In genomic region chr11:57480409-57481137, GRCh38 we compare ENCODE assay signal across 1 cellular context.
TF ChIP-seq lines count a peak whose summit lies in the region.

No MANE protein-coding gene starts in this region.

TF ChIP-seq in H1, 55 proteins besides CTCF, POLR2A, EP300 and RAD21:
- TF ChIP-seq BRCA1 (IDR thresholded peaks at IDR 0.05; ENCODE audit: low read depth, low read length) (no peak), CHD1 (IDR thresholded peaks at IDR 0.05; ENCODE audit: low read depth, low read length) (no peak), KDM4A (IDR thresholded peaks at IDR 0.05; ENCODE audit: low read depth, low read length, severe bottlenecking) (no peak), PHF8 (conservative IDR thresholded peaks at IDR 0.05; ENCODE audit: low read depth, low read length) (no peak), SRF (IDR thresholded peaks at IDR 0.05; ENCODE audit: low read depth, low read length) (peak; percentile 24; the same call in 1 of the 2 replicates), NANOG (IDR thresholded peaks at IDR 0.05; ENCODE audit: insufficient read depth, low read depth, low read length, poor library complexity, severe bottlenecking) (peak; percentile 20), RXRA (IDR thresholded peaks at IDR 0.05; ENCODE audit: insufficient read depth, low read depth, low read length) (no peak), SIN3A (conservative IDR thresholded peaks at IDR 0.05 in 1 of 2, IDR thresholded peaks at IDR 0.05 in 1 of 2; ENCODE audit: low read depth in 1 of 2, low read length in 2 of 2) (0 out of 4 replicates have a peak, but pooled peaks of 1 of the 2 experiments have one; percentile 19), TAF7 (optimal IDR thresholded peaks at IDR 0.05; ENCODE audit: borderline replicate concordance, low read depth, low read length) (no peak), SIRT6 (IDR thresholded peaks at IDR 0.05; ENCODE audit: low read length) (no peak), ASH2L (IDR thresholded peaks at IDR 0.05; ENCODE audit: low read length) (no peak), BCL11A (IDR thresholded peaks at IDR 0.05; ENCODE audit: low read depth in 2 of 2, low read length in 2 of 2) (no peak), GABPA (IDR thresholded peaks at IDR 0.05; ENCODE audit: borderline replicate concordance, insufficient read depth, low read length) (no peak), USF2 (IDR thresholded peaks at IDR 0.05; ENCODE audit: low read length) (no peak), CBX8 (IDR thresholded peaks at IDR 0.05; ENCODE audit: borderline replicate concordance, low read depth, low read length) (no peak), POU5F1 (IDR thresholded peaks at IDR 0.05; ENCODE audit: low read depth, low read length) (no peak), KDM5A (IDR thresholded peaks at IDR 0.05; ENCODE audit: low read length) (no peak), SP4 (IDR thresholded peaks at IDR 0.05; ENCODE audit: low read length) (no peak), JUND (IDR thresholded peaks at IDR 0.05; ENCODE audit: low read length) (no peak), HDAC2 (IDR thresholded peaks at IDR 0.05; ENCODE audit: borderline replicate concordance in 1 of 2, low read depth in 2 of 2, low read length in 2 of 2) (peak in 1 of 2 experiments; percentile 60; a peak in 1 of 4 replicates), EZH2 (IDR thresholded peaks at IDR 0.05; ENCODE audit: low read depth, low read length, severe bottlenecking) (no peak), E2F6 (IDR thresholded peaks at IDR 0.05) (no peak), EGR1 (IDR thresholded peaks at IDR 0.05; ENCODE audit: borderline replicate concordance, low read depth, low read length) (no peak), SUZ12 (IDR thresholded peaks at IDR 0.05; ENCODE audit: low read length) (no peak), GTF2F1 (IDR thresholded peaks at IDR 0.05; ENCODE audit: borderline replicate concordance, low read depth, low read length) (peak; percentile 23; the same call in 1 of the 2 replicates), NRF1 (IDR thresholded peaks at IDR 0.05; ENCODE audit: low read depth, low read length) (no peak), CTBP2 (IDR thresholded peaks at IDR 0.05; ENCODE audit: borderline replicate concordance, insufficient read depth, insufficient read length, low read length) (no peak), HDAC6 (IDR thresholded peaks at IDR 0.05; ENCODE audit: low read depth, low read length) (no peak), KDM1A (IDR thresholded peaks at IDR 0.05; ENCODE audit: borderline replicate concordance, low read length) (peak; percentile 90), TAF1 (IDR thresholded peaks at IDR 0.05; ENCODE audit: low read depth, low read length) (no peak), BACH1 (IDR thresholded peaks at IDR 0.05; ENCODE audit: low read length) (no peak), SIX5 (IDR thresholded peaks at IDR 0.05; ENCODE audit: low read depth, low read length) (no peak), SP2 (IDR thresholded peaks at IDR 0.05; ENCODE audit: low read length) (no peak), RFX5 (IDR thresholded peaks at IDR 0.05; ENCODE audit: borderline replicate concordance, low read depth, low read length) (no peak)
